Comparison of ENCODE assay signal across 8 cellular contexts in the genomic region with DNA sequence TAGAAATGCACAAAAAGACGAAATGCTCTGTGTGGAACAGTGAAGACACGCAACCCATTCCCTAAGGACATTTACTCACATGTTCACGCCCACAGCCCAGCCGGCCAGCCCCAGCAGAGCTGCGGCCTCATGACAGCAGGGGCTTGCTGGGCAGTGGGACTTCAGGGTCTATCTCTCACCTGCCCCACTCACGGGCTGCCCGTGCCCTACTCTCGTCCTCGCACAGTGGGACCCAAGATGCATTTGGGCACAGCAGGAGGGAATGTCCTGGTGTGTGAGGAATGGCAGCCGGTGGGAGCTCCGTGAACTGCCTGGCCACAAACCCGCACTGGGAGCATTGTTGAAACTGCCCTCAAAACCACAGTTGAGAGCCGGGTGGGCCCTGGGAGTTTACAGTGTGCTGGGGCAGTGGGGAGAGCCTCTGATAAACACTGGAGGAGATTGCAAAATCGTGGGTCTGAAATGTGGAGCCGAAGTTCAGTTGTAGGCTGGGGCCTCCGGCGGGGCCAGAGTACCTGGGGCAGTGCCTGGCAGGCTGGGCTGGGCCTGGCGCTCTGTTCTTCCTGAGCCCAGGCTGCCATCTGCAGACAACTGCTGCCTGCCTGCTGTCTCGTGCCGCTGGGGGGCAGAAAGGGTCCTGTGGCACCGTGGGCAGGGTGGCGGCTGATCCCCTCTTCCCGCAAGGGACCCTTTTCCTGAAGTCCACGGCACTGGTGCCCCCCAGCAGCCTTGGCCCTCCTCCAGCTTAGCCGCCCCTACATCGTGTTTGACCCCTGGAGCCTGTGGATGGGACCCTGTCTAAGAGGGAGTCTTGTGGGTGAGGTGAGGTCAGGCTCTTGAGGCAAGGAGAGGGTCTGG. TPM values are rescaled to one million over a fixed set of nuclear protein-coding genes. Genes with fewer than 3 reads are reported as not detected.
DNase-seq lines count a peak whose midpoint lies in the region; ATAC-seq, FAIRE-seq and TF ChIP-seq lines count a peak whose summit lies in the region.

No MANE protein-coding gene starts in this region.

- H3K4me1 ChIP-seq in Caco-2 (peaks cover 13% of the 10 kb centered on the region), OCI-LY3 (ENCODE audit: low read length) (no peaks in the 10 kb centered on the region), H1 (replicated peaks in 1 of 4; ENCODE audit: control insufficient read depth in 3 of 4, insufficient read depth in 4 of 4, low read length in 3 of 4) (peaks cover 0 to 3% (median 1%) of the 10 kb centered on the region in 4 experiments; a peak in 4 of 7 replicates), neuronal stem cell (ENCODE audit: control insufficient read depth in 2 of 2, insufficient read depth in 1 of 2, low read depth in 1 of 2, low read length in 2 of 2) (peaks cover 17 to 20% of the 10 kb centered on the region in 2 donors)

- H2AFZ ChIP-seq in OCI-LY3 (ENCODE audit: low read depth, low read length) (peak overlapping the region; percentile 83; the same call in 1 of the 2 replicates), H1 (ENCODE audit: low read length) (no peak overlapping the region), neuronal stem cell (ENCODE audit: low read length) (peak overlapping the region; percentile 70)

- H3K9me3 Mint-ChIP-seq in Caco-2 (ENCODE audit: unreplicated experiment), result no peaks in the 10 kb centered on the region

- H2BK12ac ChIP-seq in H1 (ENCODE audit: low read depth, low read length) (peak overlapping the region; percentile 39; the same call in 1 of the 2 replicates), neuronal stem cell (ENCODE audit: low read length) (peak overlapping the region; percentile 93)

- H4K20me1 ChIP-seq in OCI-LY3 (ENCODE audit: insufficient read depth, low read length), result no peaks in the 10 kb centered on the region
- H4K20me1 ChIP-seq in H1 (replicated peaks in 1 of 2; ENCODE audit: control insufficient read depth in 1 of 2, insufficient read depth in 2 of 2, low read length in 2 of 2), result peaks cover 0 to 3% of the 10 kb centered on the region in 2 experiments

- H3K27ac ChIP-seq in OCI-LY3 (ENCODE audit: low read length) (no peak overlapping the region), H1 (ENCODE audit: low read depth, low read length) (no peak overlapping the region), neuronal stem cell (replicated peaks; ENCODE audit: low read length) (no peak overlapping the region)

- H4K5ac ChIP-seq in H1 (ENCODE audit: insufficient read length, low read depth, low read length), result no peak overlapping the region

- H3K56ac ChIP-seq in H1 (replicated peaks; ENCODE audit: insufficient read length, low read depth, low read length), result no peak overlapping the region

- H3K27me3 ChIP-seq in Caco-2 (replicated peaks; ENCODE audit: control insufficient read depth, insufficient read depth, low read length), result no peaks in the 10 kb centered on the region
- H3K27me3 ChIP-seq in OCI-LY3 (ENCODE audit: low read depth, low read length), result no peaks in the 10 kb centered on the region
- peaks cover 0 to 3% (median 0%) of the 10 kb centered on the region in 4 experiments; a peak in 3 of 7 replicates for H3K27me3 ChIP-seq in H1 (replicated peaks in 1 of 4; ENCODE audit: control insufficient read depth in 3 of 4, extremely low read depth in 1 of 4, insufficient read depth in 3 of 4, low read length in 3 of 4)
- peaks cover 0 to 5% (median 0%) of the 10 kb centered on the region in 3 experiments for H3K27me3 ChIP-seq in neuronal stem cell (ENCODE audit: control insufficient read depth in 3 of 3, insufficient read depth in 3 of 3, low read depth in 1 of 3, low read length in 3 of 3)

- no peak for TF ChIP-seq RAD21 in H1 (IDR thresholded peaks at IDR 0.05 in 1 of 2, conservative IDR thresholded peaks at IDR 0.05 in 1 of 2; ENCODE audit: low read depth in 2 of 2, low read length in 2 of 2)

- FAIRE-seq in H1 (lab: Jason Lieb, UNC), result no peak

- no peak overlapping the region for H4K8ac ChIP-seq in H1 (ENCODE audit: extremely low read depth, insufficient read depth, low read length)
- no peak overlapping the region for H4K8ac ChIP-seq in neuronal stem cell (ENCODE audit: low read depth, low read length)

- no peaks in the 10 kb centered on the region for H3K36me3 ChIP-seq in Caco-2 (ENCODE audit: control insufficient read depth, insufficient read depth, low read length)
- H3K36me3 ChIP-seq in OCI-LY3 (replicated peaks; ENCODE audit: low read depth, low read length), result no peaks in the 10 kb centered on the region
- H3K36me3 ChIP-seq in H1 (ENCODE audit: control insufficient read depth in 2 of 4, insufficient read depth in 4 of 4, low read length in 3 of 4), result no peaks in the 10 kb centered on the region
- no peaks in the 10 kb centered on the region for H3K36me3 ChIP-seq in neuronal stem cell (replicated peaks in 1 of 2; ENCODE audit: control insufficient read depth in 2 of 2, insufficient read depth in 2 of 2, low read length in 2 of 2)

- H3K9me3 ChIP-seq in Caco-2, result no peaks in the 10 kb centered on the region
- no peaks in the 10 kb centered on the region for H3K9me3 ChIP-seq in OCI-LY3 (ENCODE audit: insufficient read depth, low read length)
- H3K9me3 ChIP-seq in H1 (ENCODE audit: insufficient read depth in 2 of 2, low read depth in 1 of 2, low read length in 1 of 2), result 0 out of 4 replicates have a peak, but pooled peaks cover 0 to 3% of the 10 kb centered on the region in 2 experiments
- peaks cover 3 to 6% of the 10 kb centered on the region in 2 donors for H3K9me3 ChIP-seq in neuronal stem cell (replicated peaks in 1 of 2; ENCODE audit: control insufficient read depth in 2 of 2, insufficient read depth in 1 of 2, low read depth in 1 of 2, low read length in 2 of 2)

- H3K23ac ChIP-seq in H1 (ENCODE audit: insufficient read length) (no peak overlapping the region), neuronal stem cell (ENCODE audit: low read depth, low read length, poor library complexity) (peak overlapping the region; percentile 83)

- H3K18ac ChIP-seq in H1 (ENCODE audit: extremely low read depth, low read length) (no peak overlapping the region), neuronal stem cell (ENCODE audit: low read length) (peak overlapping the region; percentile 68)

- H3K4ac ChIP-seq in H1 (replicated peaks; ENCODE audit: insufficient read length, low read depth, low read length) (no peak overlapping the region), neuronal stem cell (ENCODE audit: low read length) (no peak overlapping the region)

- H3K4me3 ChIP-seq in Caco-2 (ENCODE audit: low read depth, low read length) (no peak overlapping the region), OCI-LY3 (ENCODE audit: low read length) (peak overlapping the region; percentile 66), H1 (ENCODE audit: extremely low read depth in 1 of 4, insufficient read depth in 2 of 4, low read depth in 3 of 4, low read length in 4 of 4) (no peak overlapping the region), neuronal stem cell (ENCODE audit: low read length in 2 of 2) (no peak overlapping the region)

- POLR2A ChIA-PET in Caco-2 (lab: Charles Lee) (no interaction called here), H1 (lab: Charles Lee; ENCODE audit: partially characterized antibody) (interaction anchor here (0.6 to 1.2 kb wide), 5 partner anchors 9 to 1345 kb away, joined by 3 to 4 read pairs (median 3); no protein-coding TSS in a partner anchor)

- peaks cover 5% of the 10 kb centered on the region for H3K23me2 ChIP-seq in H1 (ENCODE audit: low read depth, low read length)

- peak overlapping the region; percentile 66 for H3K4me2 ChIP-seq in OCI-LY3 (ENCODE audit: low read length)
- no peak overlapping the region for H3K4me2 ChIP-seq in H1 (ENCODE audit: insufficient read depth in 1 of 2, low read depth in 2 of 2, low read length in 2 of 2)
- no peak overlapping the region for H3K4me2 ChIP-seq in neuronal stem cell (ENCODE audit: insufficient read depth, low read length, poor library complexity, severe bottlenecking)

- H3K9ac ChIP-seq in OCI-LY3 (ENCODE audit: low read length) (peak overlapping the region; percentile 20; the same call in 1 of the 2 replicates), H1 (replicated peaks in 1 of 4; ENCODE audit: extremely low read depth in 1 of 4, low read depth in 3 of 4, low read length in 3 of 4) (no peak overlapping the region), neuronal stem cell (ENCODE audit: low read depth, low read length, poor library complexity) (peak overlapping the region; percentile 45)

- H2BK5ac ChIP-seq in H1 (ENCODE audit: low read depth, low read length), result no peak overlapping the region
- no peak overlapping the region for H2BK5ac ChIP-seq in neuronal stem cell (ENCODE audit: low read length)

- WGBS in H1 (ENCODE audit: extremely low coverage in 1 of 2, insufficient coverage in 1 of 2, insufficient read length in 1 of 2, insufficient replicate concordance in 2 of 2, low coverage in 1 of 2, low lambda C conversion rate in 2 of 2, missing lambda C conversion rate in 1 of 2), 2 experiments, result 82% methylated on average over 23 of the region's 26 CpGs; no CpG with 5 or more reads in 1 of the 2 experiments
- WGBS in neuronal stem cell (ENCODE audit: extremely low coverage in 2 of 2, insufficient read length in 2 of 2, insufficient replicate concordance in 1 of 2), 2 donors, result no CpG with 5 or more reads among the region's 26 CpGs

- H3K36me3 Mint-ChIP-seq in Caco-2 (ENCODE audit: insufficient read depth, unreplicated experiment), result peaks cover 14% of the 10 kb centered on the region

- H2BK20ac ChIP-seq in H1 (ENCODE audit: low read length), result no peak overlapping the region

- no peak for ATAC-seq in HG03135 (IDR thresholded peaks at IDR 0.05; ENCODE audit: unreplicated experiment)

- 0 out of 2 replicates have a peak overlapping the region, but pooled peaks have one; percentile 10 for H2BK15ac ChIP-seq in H1 (ENCODE audit: low read length)
- peak overlapping the region; percentile 44 for H2BK15ac ChIP-seq in neuronal stem cell (ENCODE audit: low read length)

- H2BK120ac ChIP-seq in H1 (replicated peaks; ENCODE audit: low read depth, low read length) (no peak overlapping the region), neuronal stem cell (ENCODE audit: low read depth, low read length) (no peak overlapping the region)

- H2AK5ac ChIP-seq in H1 (ENCODE audit: low read depth, low read length) (no peak overlapping the region), neuronal stem cell (ENCODE audit: low read depth, low read length) (peak overlapping the region; percentile 47)

- no peak overlapping the region for H3K4me3 Mint-ChIP-seq in Caco-2 (ENCODE audit: unreplicated experiment)

- intact Hi-C loops in Caco-2 (cut with micrococcal nuclease; ENCODE audit: unreplicated experiment), result no loop called here

- no peak for TF ChIP-seq POLR2A in H1 (IDR thresholded peaks at IDR 0.05; ENCODE audit: control extremely low read depth in 1 of 2, low read depth in 2 of 2, low read length in 2 of 2)

- no peak for TF ChIP-seq EP300 in H1 (IDR thresholded peaks at IDR 0.05; ENCODE audit: borderline replicate concordance in 1 of 2, low read depth in 2 of 2, low read length in 2 of 2)

- peak in 1 of 2 experiments; percentile 33 for DNase-seq in Caco-2
- DNase-seq in H1 (ENCODE audit: low read depth in 1 of 2, low spot score in 2 of 2), result no peak
- DNase-seq in neuronal stem cell (ENCODE audit: low spot score), result no peak
- no peak for DNase-seq in NCI-H82 treated with DMSO at 0.1 percent for 48 hours (lab: John Stamatoyannopoulos, UW; ENCODE audit: unreplicated experiment)
- no peak for DNase-seq in GM19240 (ENCODE audit: insufficient read length, low spot score)
- DNase-seq in NCI-H1417 treated with DMSO at 0.1 percent for 48 hours (lab: John Stamatoyannopoulos, UW), result no peak

- no TSS peak for BruUV-seq in Caco-2 (replicated peaks; lab: Mats Ljungman, UMichigan)

- H3K79me1 ChIP-seq in H1 (ENCODE audit: low read depth, low read length), result no peaks in the 10 kb centered on the region
- no peaks in the 10 kb centered on the region for H3K79me1 ChIP-seq in neuronal stem cell (ENCODE audit: low read depth, low read length)

- peak overlapping the region; percentile 48 for H3K27ac Mint-ChIP-seq in Caco-2 (ENCODE audit: unreplicated experiment)

- TF ChIP-seq CTCF in Caco-2 (IDR thresholded peaks at IDR 0.05; ENCODE audit: insufficient read depth in 1 of 2, low read depth in 1 of 2, low read length in 1 of 2, severe bottlenecking in 1 of 2, unreplicated experiment in 1 of 2), result no peak
- TF ChIP-seq CTCF in OCI-LY3 (IDR thresholded peaks at IDR 0.05; ENCODE audit: low read depth, low read length), result no peak
- no peak for TF ChIP-seq CTCF in H1 (IDR thresholded peaks at IDR 0.05; ENCODE audit: control extremely low read depth in 1 of 3, insufficient read depth in 1 of 3, low read depth in 1 of 3, low read length in 3 of 3)

- CTCF ChIA-PET in Caco-2 (lab: Charles Lee), result interaction anchor here (0.9 to 1.3 kb wide), 7 partner anchors 8 to 248 kb away, joined by 3 to 7 read pairs (median 4); no protein-coding TSS in a partner anchor
- CTCF ChIA-PET in H1 (lab: Charles Lee; ENCODE audit: partially characterized antibody), result interaction anchor here (0.6 to 2.9 kb wide), 31 partner anchors 9 to 210 kb away, joined by 3 to 27 read pairs (median 4); no protein-coding TSS in a partner anchor

- no peak overlapping the region for H4K91ac ChIP-seq in H1 (replicated peaks; ENCODE audit: insufficient read length, low read length)
- no peak overlapping the region for H4K91ac ChIP-seq in neuronal stem cell (ENCODE audit: low read depth, low read length, poor library complexity)

- H3K79me2 ChIP-seq in OCI-LY3 (ENCODE audit: low read length), result no peaks in the 10 kb centered on the region
- H3K79me2 ChIP-seq in H1 (ENCODE audit: control insufficient read depth in 1 of 2, insufficient read depth in 2 of 2, low read length in 2 of 2), result no peaks in the 10 kb centered on the region

- H3K27me3 Mint-ChIP-seq in Caco-2 (ENCODE audit: insufficient read depth, unreplicated experiment), result no peaks in the 10 kb centered on the region

- H3K4me1 Mint-ChIP-seq in Caco-2 (ENCODE audit: low read depth, unreplicated experiment), result peaks cover 10% of the 10 kb centered on the region

- H3K14ac ChIP-seq in H1 (ENCODE audit: insufficient read length) (no peak overlapping the region), neuronal stem cell (ENCODE audit: low read length) (no peak overlapping the region)

RNA-seq across cellular contexts. Expression of gene POFUT2, which starts 20.7 kb away (rescaled TPM):
- 32.0 and 36.5 TPM in 2 replicates for total RNA-seq in Caco-2 (2022)
- total RNA-seq in H1 (2021; fragmentation: NEBNext Ultra II Directional; extraction: Animal tissue kit (Norgen Biotek cat#: 25700)), result 32.1 and 34.6 TPM in 2 replicates
- 13.7 and 21.0 TPM in 2 replicates for polyA plus RNA-seq in H1 (2011; rRNA removed)
- polyA plus RNA-seq in H1 (2011; cell fraction: cytosol; rRNA removed), result 20.3 TPM
- 88.5 TPM for polyA plus RNA-seq in H1 (2011; cell fraction: nucleus; rRNA removed)
- 24.1 to 33.7 TPM (median 29.4 TPM) in 4 replicates for polyA plus RNA-seq in H1 (2012, experiment 1 of 2)
- 15.8 TPM for polyA plus RNA-seq in H1 (2012, experiment 2 of 2)
- 33.3 TPM for polyA plus RNA-seq in H1 (2013, experiment 1 of 2)
- 33.7 TPM for polyA plus RNA-seq in H1 (2013, experiment 2 of 2)
- polyA minus RNA-seq in H1 (2011; rRNA and poly(A)+ RNA removed), result 11.2 and 13.2 TPM in 2 replicates
- 13.0 TPM for polyA minus RNA-seq in H1 (2011; cell fraction: cytosol; rRNA and poly(A)+ RNA removed)
- 28.5 TPM for polyA minus RNA-seq in H1 (2011; cell fraction: nucleus; rRNA and poly(A)+ RNA removed)
- polyA plus RNA-seq in neuronal stem cell (2013, experiment 1 of 2), result 33.3 TPM
- 32.4 TPM for polyA plus RNA-seq in neuronal stem cell (2013, experiment 2 of 2)

Comparison
In these comparisons a context has a peak if more than half of its experiments do, and no peak if none do; other contexts are left out.
1. H3K9ac ChIP-seq: peak in OCI-LY3 (single experiment) and neuronal stem cell (single experiment); none in H1 (0 of 4).